ENCODE assay signal across 8 cellular contexts in genomic region chr15:94230886-94231727, GRCh38. TPM values are rescaled to one million over a fixed set of nuclear protein-coding genes. Genes with fewer than 3 reads are reported as not detected.
DNase-seq lines count a peak whose midpoint lies in the region; ATAC-seq and TF ChIP-seq lines count a peak whose summit lies in the region.

TSS of gene MCTP2 (plus strand) at chr15:94231561. CDS start at chr15:94298266, 66,705 bp downstream.

- peak within 1 kb of the TSS; percentile 90 to 99 (median 97) for H3K27ac Mint-ChIP-seq in CD14-positive monocyte

- ATAC-seq in GM19455 (IDR thresholded peaks at IDR 0.05; ENCODE audit: unreplicated experiment) = peak; percentile 67

- no peaks in the 10 kb centered on the region for H3K4me1 ChIP-seq in cardiac muscle cell (ENCODE audit: low read depth)

- intact Hi-C loops in CD14-positive monocyte (cut with micrococcal nuclease) = loop anchor here (2.0 to 5.0 kb wide), 2 partner anchors 56 to 91 kb away; no protein-coding TSS in a partner anchor

- peak within 1 kb of the TSS; percentile 59 for H3K4me3 ChIP-seq in cardiac muscle cell

- peaks cover 59% of the 10 kb centered on the region for H3K27me3 ChIP-seq in cardiac muscle cell

- no peaks in the 10 kb centered on the region for H3K9me3 Mint-ChIP-seq in CD14-positive monocyte

- TF ChIP-seq CTCF in CD14-positive monocyte (IDR thresholded peaks at IDR 0.05) = no peak
- TF ChIP-seq CTCF in cardiac muscle cell (IDR thresholded peaks at IDR 0.05; ENCODE audit: low read depth, low read length) = peak; percentile 9

- no peaks in the 10 kb centered on the region for H3K9me3 ChIP-seq in cardiac muscle cell (ENCODE audit: low read depth)

- peaks cover 0 to 3% of the 10 kb centered on the region in 2 donors for H3K36me3 Mint-ChIP-seq in CD14-positive monocyte

- H3K27me3 Mint-ChIP-seq in CD14-positive monocyte (ENCODE audit: low read depth in 3 of 3) = peaks cover 3 to 12% (median 8%) of the 10 kb centered on the region in 3 donors

- no peaks in the 10 kb centered on the region for H3K36me3 ChIP-seq in cardiac muscle cell

- peak within 1 kb of the TSS; percentile 87 to 94 for H3K4me3 Mint-ChIP-seq in CD14-positive monocyte

- DNase-seq in CD14-positive monocyte (ENCODE audit: low spot score) = peak; percentile 93
- peak; percentile 82 for DNase-seq in HK-2 (ENCODE audit: unreplicated experiment)
- peak; percentile 72 for DNase-seq in RPMI8226
- peak; percentile 87 for DNase-seq in activated gamma-delta T cell (lab: John Stamatoyannopoulos, UW)
- DNase-seq in cardiac muscle cell (ENCODE audit: low read depth in 1 of 2, low spot score in 1 of 2) = peak; percentile 69 to 74
- peak; percentile 82 for DNase-seq in renal cortical epithelial cell (ENCODE audit: low read depth)
- no peak for DNase-seq in HuH-7 (ENCODE audit: low spot score)

- H3K27ac ChIP-seq in cardiac muscle cell = no peak within 1 kb of the TSS

- H3K4me1 Mint-ChIP-seq in CD14-positive monocyte = peaks cover 65% of the 10 kb centered on the region

RNA-seq across cellular contexts. Expression of gene MCTP2, which starts in this region (rescaled TPM):
- polyA plus RNA-seq in CD14-positive monocyte (1 to 10 TPM; 2.4 to 7.4 TPM), cardiac muscle cell (0.34 and 1.1 TPM in 2 replicates)
- total RNA-seq in cardiac muscle cell (0.83 TPM in 1 of 2 replicates, not detected in the other), renal cortical epithelial cell (14.8 and 26.6 TPM in 2 replicates)
